ENCODE assay signal across 1 cellular context in the genomic region with DNA sequence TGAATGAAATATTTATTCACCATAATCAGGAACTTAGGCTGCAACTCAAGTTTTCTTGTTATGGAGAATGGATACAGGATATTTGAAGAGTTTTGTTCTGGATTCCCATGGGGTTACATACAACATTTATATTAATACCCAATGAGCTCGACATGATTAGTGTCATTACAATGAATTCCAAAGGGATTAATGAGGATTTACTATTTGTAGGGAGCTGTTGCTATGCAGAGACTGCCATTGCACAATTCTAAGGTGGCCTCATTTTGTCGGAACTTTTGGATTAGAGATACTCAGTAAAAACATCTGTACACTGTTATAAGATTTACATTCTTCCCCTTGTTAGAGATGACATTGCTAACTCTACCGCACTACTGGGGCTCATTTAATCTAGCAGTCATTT.
TF ChIP-seq lines count a peak whose summit lies in the region.

No MANE protein-coding gene starts in this region.

TF ChIP-seq in H1, 55 proteins besides CTCF, POLR2A, EP300 and RAD21:
- TF ChIP-seq CEBPB (IDR thresholded peaks at IDR 0.05; ENCODE audit: low read depth, low read length), result 0 out of 2 replicates have a peak, but pooled peaks have one; percentile 36
- TF ChIP-seq POU5F1 (IDR thresholded peaks at IDR 0.05; ENCODE audit: low read depth, low read length), result no peak
TF ChIP-seq in H1: peak in this region for 1.
